ENCODE assay signal across 8 cellular contexts in genomic region chrX:51496501-51497291, GRCh38. TPM values are rescaled to one million over a fixed set of nuclear protein-coding genes. Genes with fewer than 3 reads are reported as not detected.
DNase-seq lines count a peak whose midpoint lies in the region; ATAC-seq, FAIRE-seq and TF ChIP-seq lines count a peak whose summit lies in the region.

Gene NUDT11 (minus strand): TSS chrX:51496592. CDS start chrX:51496444, 148 bp downstream.

- H3K36me3 ChIP-seq in endocrine pancreas (ENCODE audit: control insufficient read depth, insufficient read depth, low read length): no peaks in the 10 kb centered on the region

- H3K27ac Mint-ChIP-seq in stimulated activated memory B cell treated with anti-CD40 and anti-IgM and Interleukin-4, amounts not matched to agents 10 μg/mL and 1 μg/mL and 100 μg/mL, for 72 hours: peak within 1 kb of the TSS; percentile 46

- in situ Hi-C loops in GM13977 (cut with MboI; ENCODE audit: low pct_unique_long_range_greater_than_20kb, low sequenced_read_pairs, unreplicated experiment): loop anchor here (25.0 kb wide), 1 partner anchor 366 kb away; no protein-coding TSS in a partner anchor

- DNase-seq in GM13977 (ENCODE audit: low spot score) (peak; percentile 50), M059J (ENCODE audit: low read depth) (peak; percentile 67), GM19239 (ENCODE audit: insufficient read length, low spot score) (no peak)
- DNase-seq in activated CD4-positive, alpha-beta T cell treated with anti-CD3 and anti-CD28 coated beads, Interleukin-2, amount 50 U/mL, for 1 hour: peak; percentile 2

- no peaks in the 10 kb centered on the region for H3K9me3 ChIP-seq in endocrine pancreas (ENCODE audit: control insufficient read depth, low read length)
- H3K9me3 ChIP-seq in mononuclear cell (ENCODE audit: low read depth, low read length): no peaks in the 10 kb centered on the region

- H3K27me3 ChIP-seq in endocrine pancreas (ENCODE audit: control insufficient read depth, insufficient read depth, low read length) (no peaks in the 10 kb centered on the region), mononuclear cell (ENCODE audit: insufficient read depth, low read length) (peaks cover 11% of the 10 kb centered on the region)

- H3K4me1 ChIP-seq in endocrine pancreas (ENCODE audit: control insufficient read depth, insufficient read depth, low read length) (no peaks in the 10 kb centered on the region), mononuclear cell (ENCODE audit: insufficient read depth, low read length) (peaks cover 4% of the 10 kb centered on the region)

- TF ChIP-seq CTCF in GM13977 (IDR thresholded peaks at IDR 0.05; ENCODE audit: extremely low read depth, insufficient read depth, missing control alignments): no peak

- ATAC-seq in stimulated activated memory B cell treated with anti-CD40 and anti-IgM and Interleukin-4, amounts not matched to agents 10 μg/mL and 1 μg/mL and 100 μg/mL, for 72 hours: peak; percentile 66
- ATAC-seq in GM18858 (IDR thresholded peaks at IDR 0.05; ENCODE audit: unreplicated experiment): no peak

- peaks cover 17% of the 10 kb centered on the region for H3K27me3 Mint-ChIP-seq in stimulated activated memory B cell treated with anti-CD40 and anti-IgM and Interleukin-4, amounts not matched to agents 10 μg/mL and 1 μg/mL and 100 μg/mL, for 72 hours

- H3K9me3 Mint-ChIP-seq in stimulated activated memory B cell treated with anti-CD40 and anti-IgM and Interleukin-4, amounts not matched to agents 10 μg/mL and 1 μg/mL and 100 μg/mL, for 72 hours: no peaks in the 10 kb centered on the region

- FAIRE-seq in GM19239 (lab: Jason Lieb, UNC): no peak

- H3K4me3 Mint-ChIP-seq in stimulated activated memory B cell treated with anti-CD40 and anti-IgM and Interleukin-4, amounts not matched to agents 10 μg/mL and 1 μg/mL and 100 μg/mL, for 72 hours: peak within 1 kb of the TSS; percentile 85

- peak within 1 kb of the TSS; percentile 31 for H3K4me3 ChIP-seq in endocrine pancreas (ENCODE audit: control insufficient read depth, insufficient read depth, low read length)
- H3K4me3 ChIP-seq in mononuclear cell (ENCODE audit: low read length): peak within 1 kb of the TSS; percentile 20

- H3K4me1 Mint-ChIP-seq in stimulated activated memory B cell treated with anti-CD40 and anti-IgM and Interleukin-4, amounts not matched to agents 10 μg/mL and 1 μg/mL and 100 μg/mL, for 72 hours: peaks cover 6% of the 10 kb centered on the region

- no peaks in the 10 kb centered on the region for H3K36me3 Mint-ChIP-seq in stimulated activated memory B cell treated with anti-CD40 and anti-IgM and Interleukin-4, amounts not matched to agents 10 μg/mL and 1 μg/mL and 100 μg/mL, for 72 hours

- peak within 1 kb of the TSS; percentile 72 for H3K9ac ChIP-seq in endocrine pancreas (ENCODE audit: control insufficient read depth, insufficient read depth, low read length)

RNA-seq across cellular contexts. Expression of gene NUDT11, which starts in this region (rescaled TPM):
- 3.6 and 4.1 TPM in 2 replicates for total RNA-seq in M059J (2014; rRNA removed; shearing (Covaris generic))
- 1.6 TPM for total RNA-seq in mononuclear cell
